ENCODE assay signal across 16 cellular contexts in genomic region chr1:53390736-53391135, GRCh38.
DNase-seq lines count a peak whose midpoint lies in the region; ATAC-seq and TF ChIP-seq lines count a peak whose summit lies in the region.
"Had no signal": no experiment of that assay in that cellular context is flagged by ENCODE, and none has a peak within 500 bp of the region (broad histone marks: within the 10 kb centered on the region; RNA-seq: fewer than 3 reads in every experiment).

No MANE protein-coding gene starts in this region.

- H3K27ac Mint-ChIP-seq in stimulated activated memory B cell treated with anti-CD40 and anti-IgM and Interleukin-4, amounts not matched to agents 10 μg/mL and 1 μg/mL and 100 μg/mL, for 72 hours, result peak overlapping the region; percentile 69
- H3K27ac Mint-ChIP-seq in T-helper 2 cell treated with Interferon-gamma antibody and Interleukin-4, amounts not matched to agents 5 μg/mL and 100 μg/mL, for 36 hours, result no peak overlapping the region
- H3K27ac Mint-ChIP-seq: HFFc6 had no signal

- H3K9ac ChIP-seq in BLaER1 treated with 17β-estradiol and CSF1 and Interleukin-3, amounts not matched to agents 10 nM and 100 nM, result peak overlapping the region in 9 of 11 experiments; percentile 19 to 60 (median 44); a peak in 13 of 22 replicates
- H3K9ac ChIP-seq: KMS-11 had no signal

- H3K36me3 ChIP-seq in BLaER1 treated with 17β-estradiol and CSF1 and Interleukin-3, amounts not matched to agents 10 nM and 100 nM, result no peaks in the 10 kb centered on the region
- no peaks in the 10 kb centered on the region for H3K36me3 ChIP-seq in lower lobe of right lung

- no peaks in the 10 kb centered on the region for H3K9me3 Mint-ChIP-seq in stimulated activated memory B cell treated with anti-CD40 and anti-IgM and Interleukin-4, amounts not matched to agents 10 μg/mL and 1 μg/mL and 100 μg/mL, for 72 hours
- H3K9me3 Mint-ChIP-seq in T-helper 2 cell treated with Interferon-gamma antibody and Interleukin-4, amounts not matched to agents 5 μg/mL and 100 μg/mL, for 36 hours, result no peaks in the 10 kb centered on the region
- H3K9me3 Mint-ChIP-seq: HFFc6 had no signal

- H3K36me3 Mint-ChIP-seq in stimulated activated memory B cell treated with anti-CD40 and anti-IgM and Interleukin-4, amounts not matched to agents 10 μg/mL and 1 μg/mL and 100 μg/mL, for 72 hours, result no peaks in the 10 kb centered on the region
- no peaks in the 10 kb centered on the region for H3K36me3 Mint-ChIP-seq in T-helper 2 cell treated with Interferon-gamma antibody and Interleukin-4, amounts not matched to agents 5 μg/mL and 100 μg/mL, for 36 hours (ENCODE audit: low read depth)

- no peak overlapping the region for H3K4me3 ChIP-seq in BLaER1 treated with 17β-estradiol and CSF1 and Interleukin-3, amounts not matched to agents 10 nM and 100 nM
- H3K4me3 ChIP-seq in lower lobe of right lung, result no peak overlapping the region

- DNase-seq in NCI-H69 (lab: John Stamatoyannopoulos, UW) (peak; percentile 29), lower lobe of right lung (peak; percentile 25), NCI-H1436 treated with DMSO at 0.1 percent for 48 hours (lab: John Stamatoyannopoulos, UW) (no peak), HT-29 (ENCODE audit: low spot score) (no peak)
- DNase-seq in T-helper 2 cell treated with Interferon-gamma antibody and Interleukin-4, amounts not matched to agents 5 μg/mL and 100 μg/mL, for 36 hours (ENCODE audit: low spot score), result no peak
- DNase-seq: GF-D8, HFFc6, NCI-H1048, NCI-H146, NCI-H2081 treated with DMSO at 0.1 percent for 48 hours, NCI-H226, NCI-H526 had no signal

- H3K4me3 Mint-ChIP-seq in stimulated activated memory B cell treated with anti-CD40 and anti-IgM and Interleukin-4, amounts not matched to agents 10 μg/mL and 1 μg/mL and 100 μg/mL, for 72 hours, result no peak overlapping the region
- no peak overlapping the region for H3K4me3 Mint-ChIP-seq in T-helper 2 cell treated with Interferon-gamma antibody and Interleukin-4, amounts not matched to agents 5 μg/mL and 100 μg/mL, for 36 hours
- H3K4me3 Mint-ChIP-seq: HFFc6 had no signal

- H4K20me1 ChIP-seq in BLaER1 treated with 17β-estradiol and CSF1 and Interleukin-3, amounts not matched to agents 10 nM and 100 nM, result no peaks in the 10 kb centered on the region

- intact Hi-C loops in lower lobe of right lung (cut with DNase I), result no loop called here

- H3K27me3 ChIP-seq in BLaER1 treated with 17β-estradiol and CSF1 and Interleukin-3, amounts not matched to agents 10 nM and 100 nM, result no peaks in the 10 kb centered on the region
- peaks cover 2% of the 10 kb centered on the region for H3K27me3 ChIP-seq in lower lobe of right lung (ENCODE audit: low read depth)

- H3K4me1 ChIP-seq in BLaER1 treated with 17β-estradiol and CSF1 and Interleukin-3, amounts not matched to agents 10 nM and 100 nM, result peaks cover 20 to 42% (median 33%) of the 10 kb centered on the region in 10 experiments
- H3K4me1 ChIP-seq in lower lobe of right lung, result no peaks in the 10 kb centered on the region

- peaks cover 14% of the 10 kb centered on the region for H3K4me1 Mint-ChIP-seq in stimulated activated memory B cell treated with anti-CD40 and anti-IgM and Interleukin-4, amounts not matched to agents 10 μg/mL and 1 μg/mL and 100 μg/mL, for 72 hours
- peaks cover 7% of the 10 kb centered on the region for H3K4me1 Mint-ChIP-seq in T-helper 2 cell treated with Interferon-gamma antibody and Interleukin-4, amounts not matched to agents 5 μg/mL and 100 μg/mL, for 36 hours (ENCODE audit: low read depth)

- peaks cover 3% of the 10 kb centered on the region for H3K27me3 Mint-ChIP-seq in stimulated activated memory B cell treated with anti-CD40 and anti-IgM and Interleukin-4, amounts not matched to agents 10 μg/mL and 1 μg/mL and 100 μg/mL, for 72 hours
- peaks cover 20% of the 10 kb centered on the region for H3K27me3 Mint-ChIP-seq in T-helper 2 cell treated with Interferon-gamma antibody and Interleukin-4, amounts not matched to agents 5 μg/mL and 100 μg/mL, for 36 hours (ENCODE audit: low read depth)

- peak overlapping the region; percentile 2 to 73 (median 39); a peak in 17 of 22 replicates for H3K27ac ChIP-seq in BLaER1 treated with 17β-estradiol and CSF1 and Interleukin-3, amounts not matched to agents 10 nM and 100 nM
- no peak overlapping the region for H3K27ac ChIP-seq in lower lobe of right lung
- H3K27ac ChIP-seq: KMS-11 had no signal

- no peak for TF ChIP-seq CTCF in lower lobe of right lung (IDR thresholded peaks at IDR 0.05)

- ATAC-seq in lower lobe of right lung, result no peak
- no peak for ATAC-seq in stimulated activated memory B cell treated with anti-CD40 and anti-IgM and Interleukin-4, amounts not matched to agents 10 μg/mL and 1 μg/mL and 100 μg/mL, for 72 hours
- ATAC-seq: HepG2 had no signal

- peak overlapping the region; percentile 61 to 85 (median 75) for H3K4me2 ChIP-seq in BLaER1 treated with 17β-estradiol and CSF1 and Interleukin-3, amounts not matched to agents 10 nM and 100 nM
- H3K4me2 ChIP-seq: KMS-11 had no signal

- H3K9me3 ChIP-seq in BLaER1 treated with 17β-estradiol and CSF1 and Interleukin-3, amounts not matched to agents 10 nM and 100 nM (replicated peaks in 1 of 11), result peaks cover 7 to 21% (median 11%) of the 10 kb centered on the region in 11 experiments; a peak in 15 of 22 replicates
- H3K9me3 ChIP-seq in lower lobe of right lung, result peaks cover 4% of the 10 kb centered on the region

Comparison
In these comparisons a context has a peak if more than half of its experiments do, and no peak if none do; other contexts are left out.
1. DNase-seq: peak in NCI-H69 (single experiment) and lower lobe of right lung (single experiment); none in NCI-H1436 treated with DMSO at 0.1 percent for 48 hours (single experiment), HT-29 (single experiment) and T-helper 2 cell treated with Interferon-gamma antibody and Interleukin-4, amounts not matched to agents 5 μg/mL and 100 μg/mL, for 36 hours (single experiment).